ENCODE assay signal across 19 cellular contexts in genomic region chr3:132785292-132785691, GRCh38.
A peak's percentile ranks its signal among the peaks of the same experiment; 100 is the strongest.
DNase-seq lines count a peak whose midpoint lies in the region; FAIRE-seq and TF ChIP-seq lines count a peak whose summit lies in the region.
"Had no signal": no experiment of that assay in that cellular context is flagged by ENCODE, and none has a peak within 500 bp of the region (broad histone marks: within the 10 kb centered on the region; RNA-seq: fewer than 3 reads in every experiment).

No MANE protein-coding gene starts in this region.

- FAIRE-seq in astrocyte (lab: Jason Lieb, UNC), result no peak
- FAIRE-seq: HTR-8/SVneo, urothelium cell line had no signal

- peaks cover 30% of the 10 kb centered on the region for H3K4me1 Mint-ChIP-seq in astrocyte (ENCODE audit: low read depth, unreplicated experiment)
- H3K4me1 Mint-ChIP-seq: CD4-positive, alpha-beta memory T cell; T-cell had no signal

- H3K9ac ChIP-seq in astrocyte (ENCODE audit: low read length), result no peak overlapping the region

- peak overlapping the region; percentile 65 for H3K27ac Mint-ChIP-seq in astrocyte (ENCODE audit: unreplicated experiment)
- H3K27ac Mint-ChIP-seq: CD4-positive, alpha-beta memory T cell; T-cell had no signal

- H3K27me3 Mint-ChIP-seq in astrocyte (ENCODE audit: low read depth, unreplicated experiment), result no peaks in the 10 kb centered on the region

- no peaks in the 10 kb centered on the region for H3K9me3 ChIP-seq in DOHH2 (ENCODE audit: control insufficient read depth, insufficient read depth, low read length)
- H3K9me3 ChIP-seq in astrocyte (ENCODE audit: insufficient read depth, low read depth, low read length), result no peaks in the 10 kb centered on the region
- H3K9me3 ChIP-seq: left lung, sigmoid colon had no signal

- TF ChIP-seq CTCF in DOHH2 (IDR thresholded peaks at IDR 0.05; ENCODE audit: low read depth, low read length, poor library complexity, severe bottlenecking) (no peak), astrocyte (IDR thresholded peaks at IDR 0.05; ENCODE audit: insufficient read depth, low read depth, low read length) (no peak)

- 0 out of 2 replicates have a peak overlapping the region, but pooled peaks have one; percentile 14 for H3K4me3 ChIP-seq in DOHH2 (ENCODE audit: low read length)
- H3K4me3 ChIP-seq in astrocyte (ENCODE audit: insufficient read depth, low read depth, low read length), result no peak overlapping the region
- H3K4me3 ChIP-seq: left lung, sigmoid colon had no signal

- H3K36me3 Mint-ChIP-seq in astrocyte (ENCODE audit: low read depth, unreplicated experiment), result no peaks in the 10 kb centered on the region
- H3K36me3 Mint-ChIP-seq: CD4-positive, alpha-beta memory T cell; T-cell had no signal

- H3K27me3 ChIP-seq in DOHH2 (ENCODE audit: control insufficient read depth, low read length) (no peaks in the 10 kb centered on the region), astrocyte (ENCODE audit: insufficient read depth, low read length) (no peaks in the 10 kb centered on the region)
- H3K27me3 ChIP-seq: left lung, sigmoid colon had no signal

- H3K4me1 ChIP-seq in DOHH2 (ENCODE audit: control insufficient read depth, low read length) (peaks cover 20% of the 10 kb centered on the region), astrocyte (ENCODE audit: insufficient read depth, low read length) (peaks cover 11% of the 10 kb centered on the region)
- H3K4me1 ChIP-seq: left lung had no signal

- H3K27ac ChIP-seq in DOHH2 (ENCODE audit: low read depth, low read length) (no peak overlapping the region), astrocyte (ENCODE audit: low read depth, low read length) (no peak overlapping the region)

- no peaks in the 10 kb centered on the region for H3K36me3 ChIP-seq in DOHH2 (ENCODE audit: control insufficient read depth, low read length)
- no peaks in the 10 kb centered on the region for H3K36me3 ChIP-seq in astrocyte (ENCODE audit: insufficient read depth, low read length)
- H3K36me3 ChIP-seq: left lung, sigmoid colon had no signal

- H3F3A ChIP-seq in DOHH2 (ENCODE audit: control insufficient read depth, insufficient read depth), result no peaks in the 10 kb centered on the region

- DNase-seq in HT1080 (ENCODE audit: low read depth), result peak; percentile 24
- DNase-seq in astrocyte (ENCODE audit: low read depth), result no peak
- peak; percentile 18 for DNase-seq in kidney tubule cell (ENCODE audit: low spot score)
- no peak for DNase-seq in GF-D8 (lab: John Stamatoyannopoulos, UW)
- DNase-seq in DMS79 (lab: John Stamatoyannopoulos, UW), result no peak
- no peak for DNase-seq in NCI-H82 (lab: John Stamatoyannopoulos, UW)
- no peak for DNase-seq in stimulated activated CD4-positive, alpha-beta T cell treated with anti-CD3 and anti-CD28 coated beads, Interleukin-12 subunit alpha, Interleukin-12 subunit beta, amount 100 ng/mL, for 4 hours
- DNase-seq: activated CD4-positive, alpha-beta T cell treated with anti-CD3 and anti-CD28 coated beads, Interleukin-2, amount 50 U/mL, for 1 hour; activated CD8-positive, alpha-beta memory T cell treated with anti-CD3 and anti-CD28 coated beads, Interleukin-2, amount 50 U/mL, for 48 hours; activated gamma-delta T cell treated with Interleukin-2 at 50 U/mL for 16 hours; anterior cingulate cortex; CD4-positive, alpha-beta memory T cell; left lung; NCI-H345; sigmoid colon; T-cell had no signal

- no peaks in the 10 kb centered on the region for H3K9me2 ChIP-seq in DOHH2 (replicated peaks; ENCODE audit: control insufficient read depth, low read length)

- H2AFZ ChIP-seq in astrocyte (ENCODE audit: low read depth, low read length), result no peak overlapping the region

- no peaks in the 10 kb centered on the region for H3K9me3 Mint-ChIP-seq in astrocyte (ENCODE audit: unreplicated experiment)
- H3K9me3 Mint-ChIP-seq: CD4-positive, alpha-beta memory T cell; T-cell had no signal

- H3K79me2 ChIP-seq in DOHH2 (ENCODE audit: control insufficient read depth, low read length), result no peaks in the 10 kb centered on the region
- no peaks in the 10 kb centered on the region for H3K79me2 ChIP-seq in astrocyte (ENCODE audit: insufficient read depth, low read length)

- no peaks in the 10 kb centered on the region for H4K20me1 ChIP-seq in DOHH2 (ENCODE audit: control insufficient read depth, insufficient read depth, low read depth, low read length)
- H4K20me1 ChIP-seq in astrocyte (ENCODE audit: insufficient read depth, low read length), result no peaks in the 10 kb centered on the region

- H3K4me2 ChIP-seq in DOHH2 (ENCODE audit: low read length) (peak overlapping the region; percentile 41), astrocyte (ENCODE audit: low read length) (no peak overlapping the region)

- no peak overlapping the region for H3K4me3 Mint-ChIP-seq in astrocyte (ENCODE audit: unreplicated experiment)
- H3K4me3 Mint-ChIP-seq: CD4-positive, alpha-beta memory T cell; T-cell had no signal

Comparison
In these comparisons a context has a peak if more than half of its experiments do, and no peak if none do; other contexts are left out.
1. DNase-seq: peak in HT1080 (single experiment) and kidney tubule cell (single experiment); none in astrocyte (single experiment), GF-D8 (single experiment), DMS79 (single experiment), NCI-H82 (single experiment) and stimulated activated CD4-positive, alpha-beta T cell treated with anti-CD3 and anti-CD28 coated beads, Interleukin-12 subunit alpha, Interleukin-12 subunit beta, amount 100 ng/mL, for 4 hours (single experiment).